In the genomic region with DNA sequence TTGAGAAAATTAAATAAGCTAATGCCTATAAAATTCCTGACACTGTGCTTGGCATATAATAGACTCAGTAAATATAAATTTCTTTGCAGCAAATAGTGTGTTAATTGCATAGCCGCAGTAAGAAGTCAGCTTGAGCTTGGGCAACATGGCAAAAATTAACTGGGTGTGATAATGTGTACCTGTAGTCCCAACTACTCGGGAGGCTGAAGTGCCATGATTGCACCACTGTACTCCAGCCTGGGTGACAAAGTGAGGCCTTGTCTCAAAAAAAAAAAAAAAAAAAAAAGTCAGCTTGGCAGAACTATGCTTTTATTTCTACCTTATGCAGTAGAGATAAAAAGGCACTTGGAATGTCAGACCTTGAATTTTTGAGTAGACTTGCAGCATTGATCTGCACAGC, we compare ENCODE assay signal across 24 cellular contexts.
A peak's percentile ranks its signal among the peaks of the same experiment; 100 is the strongest.
DNase-seq lines count a peak whose midpoint lies in the region; ATAC-seq, FAIRE-seq and TF ChIP-seq lines count a peak whose summit lies in the region.
"Had no signal": no experiment of that assay in that cellular context is flagged by ENCODE, and none has a peak within 500 bp of the region (broad histone marks: within the 10 kb centered on the region; RNA-seq: fewer than 3 reads in every experiment).

No MANE protein-coding gene starts in this region.

- H3K4me3 Mint-ChIP-seq in CD8-positive, alpha-beta T cell = no peak overlapping the region
- H3K4me3 Mint-ChIP-seq: CD4-positive, CD25-positive, alpha-beta regulatory T cell had no signal

- no peaks in the 10 kb centered on the region for H3K27me3 Mint-ChIP-seq in CD8-positive, alpha-beta T cell (ENCODE audit: low read depth)
- H3K27me3 Mint-ChIP-seq: CD4-positive, CD25-positive, alpha-beta regulatory T cell had no signal

- H3K4me1 ChIP-seq in lower lobe of right lung (peaks cover 5% of the 10 kb centered on the region), pancreas (peaks cover 0 to 4% (median 0%) of the 10 kb centered on the region in 3 donors)
- H3K4me1 ChIP-seq in CD8-positive, alpha-beta T cell (ENCODE audit: insufficient read depth, low read length) = peaks cover 16% of the 10 kb centered on the region

- TF ChIP-seq CTCF in VCaP (conservative IDR thresholded peaks at IDR 0.05) (no peak), lower lobe of right lung (IDR thresholded peaks at IDR 0.05) (no peak), pancreas (IDR thresholded peaks at IDR 0.05) (no peak)
- no peak for TF ChIP-seq CTCF in CD8-positive, alpha-beta T cell (IDR thresholded peaks at IDR 0.05)

- H3K36me3 Mint-ChIP-seq in CD8-positive, alpha-beta T cell = peaks cover 31% of the 10 kb centered on the region

- POLR2A ChIA-PET in CD8-positive, alpha-beta T cell (lab: Charles Lee) = no interaction called here

- peaks cover 46% of the 10 kb centered on the region for H3K4me1 Mint-ChIP-seq in CD8-positive, alpha-beta T cell (ENCODE audit: low read depth)

- peaks cover 6% of the 10 kb centered on the region for H3K9me3 Mint-ChIP-seq in CD8-positive, alpha-beta T cell

- peak overlapping the region; percentile 91 for H3K27ac ChIP-seq in VCaP
- no peak overlapping the region for H3K27ac ChIP-seq in lower lobe of right lung
- H3K27ac ChIP-seq in pancreas = peak overlapping the region in 2 of 4 donors; percentile 47 to 50
- no peak overlapping the region for H3K27ac ChIP-seq in CD8-positive, alpha-beta T cell (ENCODE audit: low read depth, low read length)
- H3K27ac ChIP-seq: BLaER1, RWPE1, SK-N-MC had no signal

- FAIRE-seq in pancreas (lab: Jason Lieb, UNC) = no peak
- FAIRE-seq: GM12878 had no signal

- no peak overlapping the region for H3K27ac Mint-ChIP-seq in CD8-positive, alpha-beta T cell

- H3K9me3 ChIP-seq in lower lobe of right lung = no peaks in the 10 kb centered on the region
- no peaks in the 10 kb centered on the region for H3K9me3 ChIP-seq in pancreas
- no peaks in the 10 kb centered on the region for H3K9me3 ChIP-seq in CD8-positive, alpha-beta T cell (ENCODE audit: low read length)
- H3K9me3 ChIP-seq: MG63 had no signal

- H3K4me3 ChIP-seq in lower lobe of right lung (no peak overlapping the region), pancreas (no peak overlapping the region)
- no peak overlapping the region for H3K4me3 ChIP-seq in CD8-positive, alpha-beta T cell (ENCODE audit: low read depth, low read length)
- H3K4me3 ChIP-seq: BLaER1, GM12878, MG63, SK-N-MC had no signal

- peak; percentile 89 to 93 for ATAC-seq in lower lobe of right lung
- ATAC-seq in pancreas = peak in 3 of 4 donors; percentile 22 to 56 (median 39)
- ATAC-seq in CD8-positive, alpha-beta T cell = no peak
- ATAC-seq: GM12878, HCT116, Panc1 had no signal

- H3K36me3 ChIP-seq in lower lobe of right lung (no peaks in the 10 kb centered on the region), pancreas (no peaks in the 10 kb centered on the region)
- no peaks in the 10 kb centered on the region for H3K36me3 ChIP-seq in CD8-positive, alpha-beta T cell (ENCODE audit: insufficient read depth, low read length)
- H3K36me3 ChIP-seq: MG63 had no signal

- DNase-seq in lower lobe of right lung (peak; percentile 76), pancreas (no peak), AG08396 (ENCODE audit: low spot score) (no peak), posterior vena cava (ENCODE audit: low spot score) (no peak), SHP77 treated with DMSO at 0.1 percent for 48 hours (lab: John Stamatoyannopoulos, UW) (no peak)
- DNase-seq in CD8-positive, alpha-beta T cell = no peak
- DNase-seq: CD4-positive, CD25-positive, alpha-beta regulatory T cell; COR-L47; GDM1; IMR-90; KG1; MG63; NCI-H1105 treated with DMSO at 0.1 percent for 48 hours; NCI-H1694; NCI-H2029 treated with DMSO at 0.1 percent for 48 hours; NCI-H526 treated with DMSO at 0.1 percent for 48 hours; SIG-M5 had no signal

- H3K27me3 ChIP-seq in lower lobe of right lung (ENCODE audit: low read depth) (no peaks in the 10 kb centered on the region), pancreas (no peaks in the 10 kb centered on the region)
- no peaks in the 10 kb centered on the region for H3K27me3 ChIP-seq in CD8-positive, alpha-beta T cell (ENCODE audit: insufficient read depth, low read length)
- H3K27me3 ChIP-seq: BLaER1, MG63 had no signal

- WGBS in pancreas, 2 donors = 68 to 69% methylated on average over 2 of the region's 2 CpGs

- intact Hi-C loops in lower lobe of right lung (cut with DNase I) (no loop called here), pancreas (cut with DNase I) (no loop called here), posterior vena cava (cut with DNase I) (no loop called here)
- intact Hi-C loops in CD8-positive, alpha-beta T cell (cut with DNase I, micrococcal nuclease) = no loop called here

- CTCF ChIA-PET in CD8-positive, alpha-beta T cell (lab: Charles Lee) = interaction anchor here (1.0 to 2.5 kb wide), 2 partner anchors 15 to 277 kb away, joined by 4 to 8 read pairs; no protein-coding TSS in a partner anchor
